ENCODE assay signal across 9 cellular contexts in the genomic region with DNA sequence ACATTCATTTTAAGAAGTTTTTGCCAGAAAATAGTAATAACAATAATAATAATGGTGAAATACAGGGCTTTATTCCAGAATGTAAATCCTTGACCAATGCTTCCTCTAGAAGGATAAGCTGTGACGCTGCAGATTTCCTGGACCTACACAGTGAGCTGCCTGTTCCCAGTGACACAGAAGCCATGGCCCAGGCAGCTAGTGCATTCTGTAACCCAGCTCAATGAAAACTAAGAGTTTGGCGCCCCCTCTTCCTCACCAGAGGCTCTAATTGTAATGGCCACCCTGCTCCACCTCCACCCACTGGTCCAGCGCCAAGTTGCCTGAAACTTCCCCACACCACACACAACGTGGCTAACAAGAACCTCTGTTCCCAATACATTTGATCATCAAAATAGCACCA.
DNase-seq lines count a peak whose midpoint lies in the region; ATAC-seq and TF ChIP-seq lines count a peak whose summit lies in the region.
"Had no signal": no experiment of that assay in that cellular context is flagged by ENCODE, and none has a peak within 500 bp of the region (broad histone marks: within the 10 kb centered on the region; RNA-seq: fewer than 3 reads in every experiment).

No MANE protein-coding gene starts in this region.

- CTCF ChIA-PET in activated CD8-positive, alpha-beta T cell treated with anti-CD3 and anti-CD28 coated beads for 36 hours (lab: Charles Lee), result interaction anchor here (1.2 kb wide), 1 partner anchor 8 kb away, joined by 4 read pairs; no protein-coding TSS in a partner anchor
- CTCF ChIA-PET in activated CD8-positive, alpha-beta T cell treated with anti-CD3 and anti-CD28 coated beads, Interleukin-2, amount 10 ng/mL, durations not matched to agents 7 days and 5 days (lab: Charles Lee), result no interaction called here
- CTCF ChIA-PET in activated CD4-positive, alpha-beta memory T cell treated with anti-CD3 and anti-CD28 coated beads for 36 hours (lab: Charles Lee), result interaction anchor here (0.7 kb wide), 1 partner anchor 1434 kb away, joined by 3 read pairs; no protein-coding TSS in a partner anchor
- CTCF ChIA-PET in mammary epithelial cell (lab: Charles Lee; ENCODE audit: low non-redundant PET), result no interaction called here

- ATAC-seq in activated CD8-positive, alpha-beta T cell treated with anti-CD3 and anti-CD28 coated beads for 36 hours, result no peak
- no peak for ATAC-seq in activated CD8-positive, alpha-beta T cell treated with anti-CD3 and anti-CD28 coated beads, Interleukin-2, amount 10 ng/mL, durations not matched to agents 7 days and 5 days

- POLR2A ChIA-PET in activated CD8-positive, alpha-beta T cell treated with anti-CD3 and anti-CD28 coated beads for 36 hours (lab: Charles Lee), result no interaction called here
- POLR2A ChIA-PET in activated CD8-positive, alpha-beta T cell treated with anti-CD3 and anti-CD28 coated beads, Interleukin-2, amount 10 ng/mL, durations not matched to agents 7 days and 5 days (lab: Charles Lee), result no interaction called here
- POLR2A ChIA-PET in activated CD4-positive, alpha-beta memory T cell treated with anti-CD3 and anti-CD28 coated beads for 36 hours (lab: Charles Lee), result no interaction called here

- H3K4me2 ChIP-seq in KMS-11 (no peak overlapping the region; the same call in 1 of the 2 replicates), mammary epithelial cell (ENCODE audit: insufficient read depth, low read depth, low read length) (no peak overlapping the region)

- H3K4me3 ChIP-seq in KMS-11 (IDR thresholded peaks at IDR 0.05; ENCODE audit: insufficient read depth, low read depth, low read length), result no peak overlapping the region
- H3K4me3 ChIP-seq in mammary epithelial cell (replicated peaks in 1 of 3; ENCODE audit: insufficient read depth in 1 of 3, low read depth in 2 of 3, low read length in 3 of 3), result no peak overlapping the region

- H3K27ac ChIP-seq in KMS-11 (no peak overlapping the region), mammary epithelial cell (ENCODE audit: insufficient read depth, low read depth, low read length) (no peak overlapping the region)
- H3K27ac ChIP-seq: neutrophil had no signal

- no peaks in the 10 kb centered on the region for H4K20me1 ChIP-seq in KMS-11 (ENCODE audit: insufficient read depth)
- no peaks in the 10 kb centered on the region for H4K20me1 ChIP-seq in mammary epithelial cell (ENCODE audit: insufficient read depth, low read length)

- H3K9ac ChIP-seq in KMS-11 (no peak overlapping the region), mammary epithelial cell (ENCODE audit: insufficient read depth, low read length) (no peak overlapping the region)

- WGBS in mammary epithelial cell (ENCODE audit: low coverage, missing lambda C conversion rate), result 67% methylated on average over 3 of the region's 4 CpGs

- no peak overlapping the region for H3K27ac Mint-ChIP-seq in activated CD8-positive, alpha-beta T cell treated with anti-CD3 and anti-CD28 coated beads for 36 hours
- no peak overlapping the region for H3K27ac Mint-ChIP-seq in activated CD8-positive, alpha-beta T cell treated with anti-CD3 and anti-CD28 coated beads, Interleukin-2, amount 10 ng/mL, durations not matched to agents 7 days and 5 days
- H3K27ac Mint-ChIP-seq in activated CD4-positive, alpha-beta memory T cell treated with anti-CD3 and anti-CD28 coated beads for 36 hours, result no peak overlapping the region

- BruUV-seq in mammary epithelial cell (replicated peaks; lab: Mats Ljungman, UMichigan), result no TSS peak

- H3K36me3 ChIP-seq in KMS-11 (ENCODE audit: insufficient read depth), result no peaks in the 10 kb centered on the region
- no peaks in the 10 kb centered on the region for H3K36me3 ChIP-seq in mammary epithelial cell (ENCODE audit: insufficient read depth, low read length)
- H3K36me3 ChIP-seq: neutrophil had no signal

- H3K4me1 Mint-ChIP-seq in activated CD8-positive, alpha-beta T cell treated with anti-CD3 and anti-CD28 coated beads for 36 hours (ENCODE audit: low read depth), result no peaks in the 10 kb centered on the region
- H3K4me1 Mint-ChIP-seq in activated CD8-positive, alpha-beta T cell treated with anti-CD3 and anti-CD28 coated beads, Interleukin-2, amount 10 ng/mL, durations not matched to agents 7 days and 5 days (ENCODE audit: low read depth), result no peaks in the 10 kb centered on the region
- H3K4me1 Mint-ChIP-seq in activated CD4-positive, alpha-beta memory T cell treated with anti-CD3 and anti-CD28 coated beads for 36 hours (ENCODE audit: low read depth), result no peaks in the 10 kb centered on the region

- H3K4me3 Mint-ChIP-seq in activated CD8-positive, alpha-beta T cell treated with anti-CD3 and anti-CD28 coated beads for 36 hours, result no peak overlapping the region
- no peak overlapping the region for H3K4me3 Mint-ChIP-seq in activated CD8-positive, alpha-beta T cell treated with anti-CD3 and anti-CD28 coated beads, Interleukin-2, amount 10 ng/mL, durations not matched to agents 7 days and 5 days
- H3K4me3 Mint-ChIP-seq in activated CD4-positive, alpha-beta memory T cell treated with anti-CD3 and anti-CD28 coated beads for 36 hours, result no peak overlapping the region

- intact Hi-C loops in activated CD8-positive, alpha-beta T cell treated with anti-CD3 and anti-CD28 coated beads for 36 hours (cut with micrococcal nuclease), result no loop called here
- intact Hi-C loops in activated CD4-positive, alpha-beta memory T cell treated with anti-CD3 and anti-CD28 coated beads for 36 hours (cut with micrococcal nuclease), result no loop called here
- intact Hi-C loops in mammary epithelial cell (cut with micrococcal nuclease), result no loop called here

- no peak for TF ChIP-seq CTCF in activated CD8-positive, alpha-beta T cell treated with anti-CD3 and anti-CD28 coated beads for 36 hours (IDR thresholded peaks at IDR 0.05)
- TF ChIP-seq CTCF in KMS-11 (conservative IDR thresholded peaks at IDR 0.05; ENCODE audit: low read depth, low read length) (peak; percentile 40; the same call in 1 of the 2 replicates), mammary epithelial cell (conservative IDR thresholded peaks at IDR 0.05 in 1 of 2, IDR thresholded peaks at IDR 0.05 in 1 of 2; ENCODE audit: extremely low read depth in 1 of 2, insufficient read depth in 1 of 2, low read depth in 1 of 2, low read length in 2 of 2) (peak in 1 of 2 donors; percentile 29)

- no peaks in the 10 kb centered on the region for H3K79me2 ChIP-seq in KMS-11 (ENCODE audit: insufficient read depth, low read depth)
- H3K79me2 ChIP-seq in mammary epithelial cell (ENCODE audit: insufficient read depth, low read length), result no peaks in the 10 kb centered on the region

- no peaks in the 10 kb centered on the region for H3K9me3 ChIP-seq in mammary epithelial cell (replicated peaks; ENCODE audit: insufficient read depth, low read length)
- H3K9me3 ChIP-seq: neutrophil had no signal

- H3K36me3 Mint-ChIP-seq in activated CD8-positive, alpha-beta T cell treated with anti-CD3 and anti-CD28 coated beads for 36 hours (ENCODE audit: low read depth), result no peaks in the 10 kb centered on the region
- no peaks in the 10 kb centered on the region for H3K36me3 Mint-ChIP-seq in activated CD8-positive, alpha-beta T cell treated with anti-CD3 and anti-CD28 coated beads, Interleukin-2, amount 10 ng/mL, durations not matched to agents 7 days and 5 days (ENCODE audit: low read depth)
- no peaks in the 10 kb centered on the region for H3K36me3 Mint-ChIP-seq in activated CD4-positive, alpha-beta memory T cell treated with anti-CD3 and anti-CD28 coated beads for 36 hours

- H3K27me3 Mint-ChIP-seq in activated CD8-positive, alpha-beta T cell treated with anti-CD3 and anti-CD28 coated beads for 36 hours, result no peaks in the 10 kb centered on the region
- H3K27me3 Mint-ChIP-seq in activated CD8-positive, alpha-beta T cell treated with anti-CD3 and anti-CD28 coated beads, Interleukin-2, amount 10 ng/mL, durations not matched to agents 7 days and 5 days (ENCODE audit: low read depth), result no peaks in the 10 kb centered on the region
- no peaks in the 10 kb centered on the region for H3K27me3 Mint-ChIP-seq in activated CD4-positive, alpha-beta memory T cell treated with anti-CD3 and anti-CD28 coated beads for 36 hours

- H3K4me1 ChIP-seq in KMS-11 (ENCODE audit: low read depth, poor library complexity, severe bottlenecking) (peaks cover 34% of the 10 kb centered on the region), mammary epithelial cell (ENCODE audit: insufficient read depth, low read length) (no peaks in the 10 kb centered on the region)

- DNase-seq in activated CD8-positive, alpha-beta T cell treated with anti-CD3 and anti-CD28 coated beads for 36 hours, result peak; percentile 10
- DNase-seq in activated CD8-positive, alpha-beta T cell treated with anti-CD3 and anti-CD28 coated beads, Interleukin-2, amount 10 ng/mL, durations not matched to agents 7 days and 5 days, result no peak
- DNase-seq in ecto neural progenitor cell (ENCODE audit: low spot score) (peak; percentile 64), midbrain (lab: John Stamatoyannopoulos, UW) (peak; percentile 10), NCI-H510A (lab: John Stamatoyannopoulos, UW) (no peak), mammary epithelial cell (no peak)
- no peak for DNase-seq in activated CD4-positive, alpha-beta memory T cell treated with anti-CD3 and anti-CD28 coated beads for 36 hours

- H3K27me3 ChIP-seq in KMS-11 (ENCODE audit: insufficient read depth, low read depth) (no peaks in the 10 kb centered on the region), mammary epithelial cell (ENCODE audit: insufficient read depth, low read length) (no peaks in the 10 kb centered on the region)
- H3K27me3 ChIP-seq: neutrophil had no signal

- in situ Hi-C loops in mammary epithelial cell (cut with MboI; ENCODE audit: low sequenced_read_pairs in 2 of 2), result loop anchor here in 1 of 2 donors (25.0 kb wide), 1 partner anchor 1424 kb away; no protein-coding TSS in a partner anchor

- H2AFZ ChIP-seq in KMS-11 (ENCODE audit: low read depth) (no peak overlapping the region), mammary epithelial cell (ENCODE audit: low read depth, low read length) (no peak overlapping the region)

- H3K9me3 Mint-ChIP-seq in activated CD8-positive, alpha-beta T cell treated with anti-CD3 and anti-CD28 coated beads for 36 hours, result no peaks in the 10 kb centered on the region
- H3K9me3 Mint-ChIP-seq in activated CD8-positive, alpha-beta T cell treated with anti-CD3 and anti-CD28 coated beads, Interleukin-2, amount 10 ng/mL, durations not matched to agents 7 days and 5 days (ENCODE audit: insufficient read depth), result no peaks in the 10 kb centered on the region
- H3K9me3 Mint-ChIP-seq in activated CD4-positive, alpha-beta memory T cell treated with anti-CD3 and anti-CD28 coated beads for 36 hours, result no peaks in the 10 kb centered on the region

- dilution Hi-C loops in mammary epithelial cell (cut with HindIII; ENCODE audit: low sequenced_read_pairs), result no loop called here

Comparison
In these comparisons a context has a peak if more than half of its experiments do, and no peak if none do; other contexts are left out.
1. DNase-seq: peak in activated CD8-positive, alpha-beta T cell treated with anti-CD3 and anti-CD28 coated beads for 36 hours (single experiment), ecto neural progenitor cell (single experiment) and midbrain (single experiment); none in activated CD8-positive, alpha-beta T cell treated with anti-CD3 and anti-CD28 coated beads, Interleukin-2, amount 10 ng/mL, durations not matched to agents 7 days and 5 days (single experiment), NCI-H510A (single experiment), activated CD4-positive, alpha-beta memory T cell treated with anti-CD3 and anti-CD28 coated beads for 36 hours (single experiment) and mammary epithelial cell (single experiment).
2. CTCF ChIA-PET loops: an anchor here in activated CD8-positive, alpha-beta T cell treated with anti-CD3 and anti-CD28 coated beads for 36 hours (1.2 kb wide) and activated CD4-positive, alpha-beta memory T cell treated with anti-CD3 and anti-CD28 coated beads for 36 hours (0.7 kb wide); none called in activated CD8-positive, alpha-beta T cell treated with anti-CD3 and anti-CD28 coated beads, Interleukin-2, amount 10 ng/mL, durations not matched to agents 7 days and 5 days and mammary epithelial cell.